ENCODE assay signal across 8 cellular contexts in the genomic region with DNA sequence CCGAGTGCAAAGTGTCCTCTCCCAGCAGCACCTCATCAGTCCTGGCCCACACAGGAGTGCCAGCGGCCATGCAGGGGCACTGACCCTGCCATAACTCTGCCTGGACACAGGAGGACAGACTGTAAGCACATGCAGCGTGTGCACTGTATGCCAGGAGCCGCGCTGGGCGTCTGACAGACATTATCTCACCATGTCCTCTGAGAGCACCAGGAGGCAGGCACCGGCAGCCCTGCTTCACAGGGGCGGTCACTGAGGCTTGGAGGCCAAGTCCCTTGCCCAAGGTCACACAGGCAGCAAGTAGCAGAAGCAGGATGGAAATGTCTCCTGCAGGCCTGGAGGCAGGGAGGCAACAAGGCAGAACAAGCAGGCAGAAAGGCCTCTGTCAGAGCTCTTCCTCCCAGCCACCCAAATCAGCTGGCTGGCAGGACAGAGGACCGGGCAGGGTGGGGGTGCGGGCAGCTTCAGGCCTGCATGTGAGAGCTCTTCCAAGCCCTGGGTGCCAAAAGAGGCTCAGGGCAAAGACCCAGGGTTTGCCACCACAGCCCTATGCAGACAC. TPM values are rescaled to one million over a fixed set of nuclear protein-coding genes. Genes with fewer than 3 reads are reported as not detected.
DNase-seq lines count a peak whose midpoint lies in the region; ATAC-seq and TF ChIP-seq lines count a peak whose summit lies in the region.

No MANE protein-coding gene starts in this region.

- TF ChIP-seq CTCF in VCaP (conservative IDR thresholded peaks at IDR 0.05) (no peak), osteocyte (IDR thresholded peaks at IDR 0.05) (no peak), progenitor cell of endocrine pancreas (IDR thresholded peaks at IDR 0.05; ENCODE audit: unreplicated experiment) (no peak)

- H3K4me1 ChIP-seq in CD4-positive, alpha-beta memory T cell (ENCODE audit: insufficient read depth, low read length): peaks cover 100% of the 10 kb centered on the region

- intact Hi-C loops in CD4-positive, alpha-beta memory T cell (cut with micrococcal nuclease): loop anchor here (5.0 kb wide), 2 partner anchors 35 to 145 kb away; partner anchors contain the start of gene DPM2
- intact Hi-C loops in head of caudate nucleus (cut with DNase I): no loop called here

- H3K27ac ChIP-seq in CD4-positive, alpha-beta memory T cell (ENCODE audit: low read depth, low read length): peak overlapping the region; percentile 78
- peak overlapping the region; percentile 100 for H3K27ac ChIP-seq in VCaP

- ATAC-seq in HG03135 (IDR thresholded peaks at IDR 0.05; ENCODE audit: unreplicated experiment): no peak

- peak overlapping the region; percentile 78 to 98 (median 96) for H3K4me3 Mint-ChIP-seq in CD4-positive, alpha-beta memory T cell
- no peak overlapping the region for H3K4me3 Mint-ChIP-seq in osteocyte (ENCODE audit: unreplicated experiment)
- no peak overlapping the region for H3K4me3 Mint-ChIP-seq in progenitor cell of endocrine pancreas (ENCODE audit: low read depth)

- CTCF ChIA-PET in CD4-positive, alpha-beta memory T cell (lab: Charles Lee; ENCODE audit: partially characterized antibody): interaction anchor here (1.2 to 17.5 kb wide), 6 partner anchors 13 to 62 kb away, joined by 3 to 182 read pairs (median 24); no protein-coding TSS in a partner anchor

- POLR2A ChIA-PET in CD4-positive, alpha-beta memory T cell (lab: Charles Lee; ENCODE audit: partially characterized antibody): interaction anchor here (3.2 to 36.2 kb wide), 6 partner anchors 1 to 95 kb away, joined by 10 to 1317 read pairs (median 388); partner anchors contain the start of genes DPM2, EEIG1, NAIF1 and SLC25A25

- peaks cover 69 to 100% (median 83%) of the 10 kb centered on the region in 4 donors for H3K4me1 Mint-ChIP-seq in CD4-positive, alpha-beta memory T cell
- H3K4me1 Mint-ChIP-seq in osteocyte (ENCODE audit: unreplicated experiment): peaks cover 86% of the 10 kb centered on the region
- H3K4me1 Mint-ChIP-seq in progenitor cell of endocrine pancreas (ENCODE audit: low read depth): peaks cover 34% of the 10 kb centered on the region

- H3K9me3 ChIP-seq in CD4-positive, alpha-beta memory T cell (ENCODE audit: control insufficient read depth in 1 of 2, low read length in 2 of 2): no peaks in the 10 kb centered on the region

- H3K36me3 ChIP-seq in CD4-positive, alpha-beta memory T cell (ENCODE audit: insufficient read depth, low read length): peaks cover 12% of the 10 kb centered on the region

- H3K27ac Mint-ChIP-seq in CD4-positive, alpha-beta memory T cell: peak overlapping the region; percentile 81 to 99 (median 98)
- H3K27ac Mint-ChIP-seq in osteocyte (ENCODE audit: unreplicated experiment) (peak overlapping the region; percentile 69), progenitor cell of endocrine pancreas (no peak overlapping the region)

- peaks cover 26 to 52% of the 10 kb centered on the region in 2 donors for H3K36me3 Mint-ChIP-seq in CD4-positive, alpha-beta memory T cell
- H3K36me3 Mint-ChIP-seq in osteocyte (ENCODE audit: unreplicated experiment) (peaks cover 2% of the 10 kb centered on the region), progenitor cell of endocrine pancreas (ENCODE audit: insufficient read depth) (no peaks in the 10 kb centered on the region)

- no peaks in the 10 kb centered on the region for H3K9me3 Mint-ChIP-seq in CD4-positive, alpha-beta memory T cell
- H3K9me3 Mint-ChIP-seq in osteocyte (ENCODE audit: unreplicated experiment) (no peaks in the 10 kb centered on the region), progenitor cell of endocrine pancreas (ENCODE audit: low read depth) (no peaks in the 10 kb centered on the region)

- peak overlapping the region; percentile 54 to 72 for H3K4me3 ChIP-seq in CD4-positive, alpha-beta memory T cell (ENCODE audit: low read length in 2 of 2)

- H3K27me3 Mint-ChIP-seq in CD4-positive, alpha-beta memory T cell: no peaks in the 10 kb centered on the region
- H3K27me3 Mint-ChIP-seq in osteocyte (ENCODE audit: unreplicated experiment) (no peaks in the 10 kb centered on the region), progenitor cell of endocrine pancreas (no peaks in the 10 kb centered on the region)

- DNase-seq in CD4-positive, alpha-beta memory T cell: no peak
- DNase-seq in head of caudate nucleus (peak in 39 of 42 donors; percentile 52 to 90 (median 77)), osteocyte (ENCODE audit: extremely low spot score, unreplicated experiment) (no peak), SW480 (ENCODE audit: low spot score) (no peak), progenitor cell of endocrine pancreas (ENCODE audit: low spot score, unreplicated experiment) (no peak), NCI-H2196 treated with DMSO at 0.1 percent for 48 hours (lab: John Stamatoyannopoulos, UW; ENCODE audit: unreplicated experiment) (no peak)

- no peaks in the 10 kb centered on the region for H3K27me3 ChIP-seq in CD4-positive, alpha-beta memory T cell (ENCODE audit: insufficient read depth, low read length)

RNA-seq across cellular contexts. Expression of gene EEIG1, which starts 8.4 kb away (rescaled TPM):
- 100 to 1,000 TPM; 516 to 550 TPM for total RNA-seq in CD4-positive, alpha-beta memory T cell
- polyA plus RNA-seq in CD4-positive, alpha-beta memory T cell: 100 to 1,000 TPM in 1 of 2 donors, 10 to 100 TPM in 1; 95.4 to 205 TPM
- total RNA-seq in osteocyte: 39.4 and 41.4 TPM in 2 replicates
- total RNA-seq in progenitor cell of endocrine pancreas: 48.2 and 54.1 TPM in 2 replicates

RNA-seq across cellular contexts. Expression of gene DPM2, which starts 34.7 kb away (rescaled TPM):
- total RNA-seq in CD4-positive, alpha-beta memory T cell: 10 to 100 TPM; 37.0 to 39.7 TPM
- polyA plus RNA-seq in CD4-positive, alpha-beta memory T cell: 10 to 100 TPM; 41.0 to 43.1 TPM
- total RNA-seq in osteocyte: 29.2 and 31.6 TPM in 2 replicates
- 34.0 and 37.7 TPM in 2 replicates for total RNA-seq in progenitor cell of endocrine pancreas

RNA-seq across cellular contexts. Expression of gene PIP5KL1, which starts 41.8 kb away (rescaled TPM):
- total RNA-seq in CD4-positive, alpha-beta memory T cell: 1 to 10 TPM in 1 of 2 experiments, under 1 TPM in 1; 0.72 to 1.8 TPM
- under 1 TPM; 0.26 to 0.79 TPM for polyA plus RNA-seq in CD4-positive, alpha-beta memory T cell
- total RNA-seq in osteocyte: 2.6 and 2.9 TPM in 2 replicates
- total RNA-seq in progenitor cell of endocrine pancreas: 3.4 and 3.6 TPM in 2 replicates

RNA-seq across cellular contexts. Expression of gene ST6GALNAC4, which starts 55.6 kb away (rescaled TPM):
- total RNA-seq in CD4-positive, alpha-beta memory T cell: 10 to 100 TPM; 35.7 to 38.1 TPM
- 10 to 100 TPM; 10.2 to 18.5 TPM for polyA plus RNA-seq in CD4-positive, alpha-beta memory T cell
- total RNA-seq in osteocyte (21.4 and 25.1 TPM in 2 replicates), progenitor cell of endocrine pancreas (7.0 and 7.7 TPM in 2 replicates)

Comparison
In these comparisons a context has a peak if more than half of its experiments do, and no peak if none do; other contexts are left out.
1. DNase-seq: peak in head of caudate nucleus (39 of 42); none in CD4-positive, alpha-beta memory T cell (0 of 5), osteocyte (single experiment), SW480 (single experiment), progenitor cell of endocrine pancreas (single experiment) and NCI-H2196 treated with DMSO at 0.1 percent for 48 hours (single experiment).
2. H3K4me3 Mint-ChIP-seq: peak in CD4-positive, alpha-beta memory T cell (8 of 8); none in osteocyte (single experiment) and progenitor cell of endocrine pancreas (single experiment).